ENCODE assay signal across 1 cellular context in genomic region chr10:80357804-80358125, GRCh38.
TF ChIP-seq lines count a peak whose summit lies in the region.

No MANE protein-coding gene starts in this region.

TF ChIP-seq in HepG2, 621 proteins besides CTCF, POLR2A, EP300 and RAD21:
- TF ChIP-seq SIX4 (CRISPR knock-in tag; IDR thresholded peaks at IDR 0.05): no peak
- no peak for TF ChIP-seq HMG20A (CRISPR knock-in tag; IDR thresholded peaks at IDR 0.05; ENCODE audit: borderline replicate concordance)
- no peak for TF ChIP-seq ZNF607 (CRISPR knock-in tag; IDR thresholded peaks at IDR 0.05; ENCODE audit: borderline replicate concordance)
- TF ChIP-seq FOXP1 (IDR thresholded peaks at IDR 0.05): no peak
- TF ChIP-seq FOXP1 (CRISPR knock-in tag; IDR thresholded peaks at IDR 0.05): no peak
- TF ChIP-seq XBP1 (CRISPR knock-in tag; IDR thresholded peaks at IDR 0.05): no peak
- no peak for TF ChIP-seq ZFX (CRISPR knock-in tag; IDR thresholded peaks at IDR 0.05; ENCODE audit: low read depth)
- no peak for TF ChIP-seq REL (CRISPR knock-in tag; conservative IDR thresholded peaks at IDR 0.05)
- no peak for TF ChIP-seq MATR3 (CRISPR knock-in tag; IDR thresholded peaks at IDR 0.05)
- no peak for TF ChIP-seq NFKB2 (CRISPR knock-in tag; IDR thresholded peaks at IDR 0.05; ENCODE audit: borderline replicate concordance)
- TF ChIP-seq CBX1 (IDR thresholded peaks at IDR 0.05; ENCODE audit: low read depth): no peak
- no peak for TF ChIP-seq TOE1 (CRISPR knock-in tag; IDR thresholded peaks at IDR 0.05)
